ENCODE assay signal across 6 cellular contexts in genomic region chr5:35209862-35210261, GRCh38. TPM values are rescaled to one million over a fixed set of nuclear protein-coding genes. Genes with fewer than 3 reads are reported as not detected.
"Had no signal": no experiment of that assay in that cellular context is flagged by ENCODE, and none has a peak within 500 bp of the region (broad histone marks: within the 10 kb centered on the region; RNA-seq: fewer than 3 reads in every experiment).

No MANE protein-coding gene starts in this region.

- H3K27ac Mint-ChIP-seq: IgD-negative memory B cell had no signal

- H3K27me3 Mint-ChIP-seq: IgD-negative memory B cell had no signal

- H3K36me3 Mint-ChIP-seq: IgD-negative memory B cell had no signal

- DNase-seq: IMR-90, KBM-7, KG1 had no signal

- H3K27ac ChIP-seq: HL-60 had no signal

- H3K9me3 Mint-ChIP-seq: IgD-negative memory B cell had no signal

- H3K4me3 ChIP-seq: K562 had no signal

RNA-seq across cellular contexts. Expression of gene PRLR, which starts 20.4 kb away (rescaled TPM):
- polyA plus RNA-seq: IgD-negative memory B cell, K562 had no signal
